ENCODE assay signal across 10 cellular contexts in genomic region chr10:3758491-3758970, GRCh38. TPM values are rescaled to one million over a fixed set of nuclear protein-coding genes. Genes with fewer than 3 reads are reported as not detected.
A peak's percentile ranks its signal among the peaks of the same experiment; 100 is the strongest.
DNase-seq lines count a peak whose midpoint lies in the region; ATAC-seq, FAIRE-seq and TF ChIP-seq lines count a peak whose summit lies in the region.
"Had no signal": no experiment of that assay in that cellular context is flagged by ENCODE, and none has a peak within 500 bp of the region (broad histone marks: within the 10 kb centered on the region; RNA-seq: fewer than 3 reads in every experiment).

No MANE protein-coding gene starts in this region.

- no peak for TF ChIP-seq POLR2A in GM12878 (IDR thresholded peaks at IDR 0.05; ENCODE audit: low read depth, low read length)

- SMC1A ChIA-PET in GM12878 (lab: Charles Lee; ENCODE audit: uncharacterized antibody, unreplicated experiment): interaction anchor here (0.6 to 3.2 kb wide), 15 partner anchors 14 to 291 kb away, joined by 3 to 30 read pairs (median 5); partner anchors contain the start of gene KLF6

- TF ChIP-seq RAD21 in GM12878 (IDR thresholded peaks at IDR 0.05; ENCODE audit: insufficient read depth, low read depth, low read length): no peak

- no peak overlapping the region for H3K4me3 ChIP-seq in Caco-2 (ENCODE audit: low read depth, low read length)
- no peak overlapping the region for H3K4me3 ChIP-seq in KMS-11 (IDR thresholded peaks at IDR 0.05; ENCODE audit: insufficient read depth, low read depth, low read length)
- no peak overlapping the region for H3K4me3 ChIP-seq in GM12878
- no peak overlapping the region for H3K4me3 ChIP-seq in neutrophil (ENCODE audit: low read depth in 1 of 2, low read length in 1 of 2)

- RAD21 ChIA-PET in GM12878 (lab: Charles Lee; ENCODE audit: unreplicated experiment): interaction anchor here (0.9 to 3.0 kb wide), 13 partner anchors 9 to 144 kb away, joined by 3 to 43 read pairs (median 9); partner anchors contain the start of gene KLF6

- intact Hi-C loops in Caco-2 (cut with micrococcal nuclease; ENCODE audit: unreplicated experiment) (no loop called here), GM12878 (cut with micrococcal nuclease; ENCODE audit: unreplicated experiment) (loop anchor here (1.0 kb wide), 2 partner anchors 18 to 144 kb away; no protein-coding TSS in a partner anchor), posterior cingulate gyrus (cut with DNase I) (no loop called here)

- H3K9ac ChIP-seq in KMS-11: peak overlapping the region; percentile 56
- H3K9ac ChIP-seq in GM12878 (ENCODE audit: control insufficient read depth, insufficient read depth, low read length): peak overlapping the region; percentile 16

- H2AFZ ChIP-seq in KMS-11 (ENCODE audit: low read depth) (peak overlapping the region; percentile 77), GM12878 (ENCODE audit: control insufficient read depth, low read depth, low read length) (peak overlapping the region; percentile 29; the same call in 1 of the 2 replicates)

- no peak overlapping the region for H3K4me3 Mint-ChIP-seq in Caco-2 (ENCODE audit: unreplicated experiment)

- peaks cover 89% of the 10 kb centered on the region for H3K4me1 ChIP-seq in Caco-2
- peaks cover 39% of the 10 kb centered on the region for H3K4me1 ChIP-seq in KMS-11 (ENCODE audit: low read depth, poor library complexity, severe bottlenecking)
- H3K4me1 ChIP-seq in GM12878 (ENCODE audit: control insufficient read depth, insufficient read depth, low read length): peaks cover 35% of the 10 kb centered on the region
- H3K4me1 ChIP-seq in neutrophil (ENCODE audit: control insufficient read depth in 1 of 2, insufficient read depth in 1 of 2, low read depth in 1 of 2, low read length in 1 of 2): peaks cover 57 to 64% of the 10 kb centered on the region in 2 experiments

- BruUV-seq in Caco-2 (replicated peaks; lab: Mats Ljungman, UMichigan) (no TSS peak), GM12878 (replicated peaks; lab: Mats Ljungman, UMichigan) (no TSS peak)

- H3K36me3 ChIP-seq in Caco-2 (ENCODE audit: control insufficient read depth, insufficient read depth, low read length) (no peaks in the 10 kb centered on the region), KMS-11 (ENCODE audit: insufficient read depth) (no peaks in the 10 kb centered on the region), GM12878 (ENCODE audit: control insufficient read depth in 2 of 2, insufficient read depth in 2 of 2, low read length in 1 of 2) (no peaks in the 10 kb centered on the region), neutrophil (no peaks in the 10 kb centered on the region)

- TF ChIP-seq CTCF in Caco-2 (IDR thresholded peaks at IDR 0.05; ENCODE audit: insufficient read depth in 1 of 2, low read depth in 1 of 2, low read length in 1 of 2, severe bottlenecking in 1 of 2, unreplicated experiment in 1 of 2) (peak in 1 of 2 experiments; percentile 11), KMS-11 (conservative IDR thresholded peaks at IDR 0.05; ENCODE audit: low read depth, low read length) (no peak; the same call in 1 of the 2 replicates), GM12878 (IDR thresholded peaks at IDR 0.05 in 2 of 3, conservative IDR thresholded peaks at IDR 0.05 in 1 of 3; ENCODE audit: control insufficient read depth in 2 of 3, extremely low read depth in 1 of 3, insufficient read depth in 1 of 3, low read depth in 3 of 3, low read length in 3 of 3) (0 out of 6 replicates have a peak, but pooled peaks of 1 of the 3 experiments have one; percentile 4), neutrophil (IDR thresholded peaks at IDR 0.05) (no peak)

- ATAC-seq in GM12878 (no peak), HG03521 (IDR thresholded peaks at IDR 0.05; ENCODE audit: unreplicated experiment) (no peak)

- H3K27me3 ChIP-seq in Caco-2 (replicated peaks; ENCODE audit: control insufficient read depth, insufficient read depth, low read length) (no peaks in the 10 kb centered on the region), KMS-11 (ENCODE audit: insufficient read depth, low read depth) (no peaks in the 10 kb centered on the region), GM12878 (replicated peaks in 1 of 2; ENCODE audit: control insufficient read depth in 2 of 2, insufficient read depth in 2 of 2, low read length in 1 of 2) (no peaks in the 10 kb centered on the region), neutrophil (no peaks in the 10 kb centered on the region)

- H3K4me2 ChIP-seq in KMS-11 (peak overlapping the region; percentile 64), GM12878 (ENCODE audit: control insufficient read depth, insufficient read depth) (peak overlapping the region; percentile 64)

- no peaks in the 10 kb centered on the region for H3K9me3 ChIP-seq in Caco-2
- peaks cover 9% of the 10 kb centered on the region; the same call in 2 of the 3 replicates for H3K9me3 ChIP-seq in GM12878 (replicated peaks; ENCODE audit: control insufficient read depth, insufficient read depth, low read length)
- no peaks in the 10 kb centered on the region for H3K9me3 ChIP-seq in neutrophil

- no peak for TF ChIP-seq EP300 in GM12878 (IDR thresholded peaks at IDR 0.05; ENCODE audit: borderline replicate concordance in 1 of 2, control insufficient read depth in 1 of 2, low read depth in 2 of 2, low read length in 2 of 2)

- no peaks in the 10 kb centered on the region for H3K9me3 Mint-ChIP-seq in Caco-2 (ENCODE audit: unreplicated experiment)

- no peaks in the 10 kb centered on the region for H3K36me3 Mint-ChIP-seq in Caco-2 (ENCODE audit: insufficient read depth, unreplicated experiment)

- CTCF ChIA-PET in Caco-2 (lab: Charles Lee) (no interaction called here), GM12878 (lab: Yijun Ruan, JAX) (interaction anchor here (0.7 to 2.8 kb wide), 7 partner anchors 9 to 57 kb away, joined by 3 to 12 read pairs (median 4); no protein-coding TSS in a partner anchor)

- H3K79me2 ChIP-seq in KMS-11 (ENCODE audit: insufficient read depth, low read depth): no peaks in the 10 kb centered on the region
- H3K79me2 ChIP-seq in GM12878 (ENCODE audit: control insufficient read depth, insufficient read depth, low read length): no peaks in the 10 kb centered on the region

- peak overlapping the region; percentile 84 for H3K27ac ChIP-seq in KMS-11
- H3K27ac ChIP-seq in GM12878 (ENCODE audit: control insufficient read depth, insufficient read depth): peak overlapping the region; percentile 76
- H3K27ac ChIP-seq in neutrophil: peak overlapping the region; percentile 26

- no peak for FAIRE-seq in GM12878 (lab: Jason Lieb, UNC)

- in situ Hi-C loops in GM12878 (cut with MboI): no loop called here

- no peaks in the 10 kb centered on the region for H3K27me3 Mint-ChIP-seq in Caco-2 (ENCODE audit: insufficient read depth, unreplicated experiment)

- 48% methylated on average over 6 of the region's 6 CpGs for WGBS in GM12878 (ENCODE audit: insufficient coverage, insufficient replicate concordance, low lambda C conversion rate, missing lambda C conversion rate)

- H3K27ac Mint-ChIP-seq in Caco-2 (ENCODE audit: unreplicated experiment): peak overlapping the region; percentile 45

- H4K20me1 ChIP-seq in KMS-11 (ENCODE audit: insufficient read depth) (no peaks in the 10 kb centered on the region), GM12878 (ENCODE audit: control insufficient read depth, insufficient read depth) (no peaks in the 10 kb centered on the region)

- POLR2A ChIA-PET in Caco-2 (lab: Charles Lee) (no interaction called here), GM12878 (lab: Charles Lee) (interaction anchor here (0.6 to 4.7 kb wide), 9 partner anchors 9 to 117 kb away, joined by 3 to 27 read pairs (median 7); partner anchors contain the start of gene KLF6)

- DNase-seq in Caco-2 (no peak), GM12878 (ENCODE audit: low read depth, low spot score) (no peak), posterior cingulate gyrus (no peak)
- no peak for DNase-seq in central memory CD4-positive, alpha-beta T cell
- DNase-seq: caudate nucleus, GDM1, NCI-H1105 treated with DMSO at 0.1 percent for 48 hours had no signal

- peaks cover 76% of the 10 kb centered on the region for H3K4me1 Mint-ChIP-seq in Caco-2 (ENCODE audit: low read depth, unreplicated experiment)

TF ChIP-seq in GM12878, 131 proteins besides CTCF, POLR2A, EP300 and RAD21:
- TF ChIP-seq NRF1 (conservative IDR thresholded peaks at IDR 0.05; ENCODE audit: low read depth, low read length): no peak
- TF ChIP-seq SRF (IDR thresholded peaks at IDR 0.05; ENCODE audit: low read depth in 2 of 2, low read length in 2 of 2): no peak
- no peak for TF ChIP-seq JUNB (IDR thresholded peaks at IDR 0.05)
- peak; percentile 2; the same call in 1 of the 2 replicates for TF ChIP-seq IKZF1 (conservative IDR thresholded peaks at IDR 0.05)

RNA-seq across cellular contexts. Expression of gene KLF6, which starts 26.5 kb away (rescaled TPM):
- 78.5 and 84.5 TPM in 2 replicates for total RNA-seq in Caco-2 (2022)
- total RNA-seq in GM12878 (2013; cell fraction: nucleolus; rRNA removed): 102 and 109 TPM in 2 replicates
- total RNA-seq in GM12878 (2014; rRNA removed): 17.6 and 19.9 TPM in 2 replicates
- total RNA-seq in GM12878 (2014; rRNA removed; fragmentation: Illumina TruSeq; extraction: Trizol): 16.1 and 16.2 TPM in 2 replicates
- 42.1 and 47.3 TPM in 2 replicates for total RNA-seq in GM12878 (2021)
- 25.2 TPM for polyA plus RNA-seq in GM12878 (2011; ENCODE audit: low read depth)
- polyA plus RNA-seq in GM12878 (2011; rRNA removed): 31.5 and 32.0 TPM in 2 replicates
- 29.9 and 31.3 TPM in 2 replicates for polyA plus RNA-seq in GM12878 (2011; cell fraction: cytosol; rRNA removed)
- 60.5 and 74.6 TPM in 2 replicates for polyA plus RNA-seq in GM12878 (2011; cell fraction: nucleus; rRNA removed)
- polyA plus RNA-seq in GM12878 (2012): 49.8 and 49.9 TPM in 2 replicates
- 21.6 and 26.4 TPM in 2 replicates for polyA plus RNA-seq in GM12878 (2014; fragmentation: Illumina TruSeq; extraction: Trizol)
- 10 to 100 TPM in 1 of 2 experiments, 1 to 10 TPM in 1; 7.4 to 15.4 TPM for polyA plus RNA-seq in GM12878 (2014; fragmentation: Nextera tagmentation; extraction: Ambion mirVana)
- polyA plus RNA-seq in GM12878 (2014; rRNA removed): 20.2 and 25.4 TPM in 2 replicates
- polyA plus RNA-seq in GM12878 (2016; fragmentation: Nextera tagmentation; extraction: Ambion mirVana): 10 to 100 TPM; 48.6 to 54.1 TPM
- polyA minus RNA-seq in GM12878 (2011; rRNA and poly(A)+ RNA removed): 78.3 and 96.8 TPM in 2 replicates
- polyA minus RNA-seq in GM12878 (2011; cell fraction: cytosol; rRNA and poly(A)+ RNA removed): 15.2 and 23.9 TPM in 2 replicates
- 201 and 273 TPM in 2 replicates for polyA minus RNA-seq in GM12878 (2011; cell fraction: nucleus; rRNA and poly(A)+ RNA removed)

Comparison
In these comparisons a context has a peak if more than half of its experiments do, and no peak if none do; other contexts are left out.
1. H3K27ac ChIP-seq: peak in every context shown above with its lines; median percentile 84 in KMS-11; 76 in GM12878; 26 in neutrophil.